Comparison of ENCODE assay signal across 9 cellular contexts in the genomic region with DNA sequence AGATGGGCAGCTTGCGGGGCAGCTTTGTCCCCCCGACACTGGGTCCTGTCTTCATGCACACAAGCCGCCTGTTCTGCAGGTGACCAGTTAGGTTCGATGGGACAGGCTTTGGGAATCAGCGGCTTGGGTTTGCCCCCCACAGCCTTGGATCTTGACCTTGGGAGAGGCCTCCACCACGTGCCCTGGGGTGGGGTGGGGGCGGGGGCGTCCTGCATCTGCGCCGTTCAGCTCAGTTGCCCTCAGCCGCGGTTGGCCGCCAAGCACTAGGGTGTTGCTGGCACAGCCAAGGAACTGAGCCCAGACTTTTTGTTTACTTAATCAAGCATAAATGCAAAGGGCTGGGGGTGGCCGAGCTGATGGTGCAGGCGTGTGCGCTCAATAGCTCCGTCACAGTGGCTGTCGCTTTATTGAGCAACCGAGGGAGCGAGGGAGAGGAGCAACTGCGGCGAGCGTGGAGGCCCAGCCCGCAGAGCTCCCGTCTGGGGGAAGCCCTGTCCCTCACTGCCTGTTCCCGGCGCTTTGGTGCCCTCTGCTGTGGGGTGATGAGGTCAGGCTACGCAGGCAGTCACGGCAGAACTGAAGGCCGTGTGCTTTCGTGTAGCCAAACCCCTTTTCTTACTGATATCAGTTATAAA. TPM values are rescaled to one million over a fixed set of nuclear protein-coding genes. Genes with fewer than 3 reads are reported as not detected.
A peak's percentile ranks its signal among the peaks of the same experiment; 100 is the strongest.
DNase-seq lines count a peak whose midpoint lies in the region; ATAC-seq and TF ChIP-seq lines count a peak whose summit lies in the region.
"Had no signal": no experiment of that assay in that cellular context is flagged by ENCODE, and none has a peak within 500 bp of the region (broad histone marks: within the 10 kb centered on the region; RNA-seq: fewer than 3 reads in every experiment).

No MANE protein-coding gene starts in this region.

- no peak overlapping the region for H3K27ac ChIP-seq in sigmoid colon

- H3K4me1 ChIP-seq in adipocyte (ENCODE audit: control insufficient read depth, insufficient read depth, low read length): peaks cover 5% of the 10 kb centered on the region
- peaks cover 0 to 16% (median 13%) of the 10 kb centered on the region in 4 donors for H3K4me1 ChIP-seq in sigmoid colon

- H3K9ac ChIP-seq in adipocyte (ENCODE audit: low read length): peak overlapping the region; percentile 18

- DNase-seq in NCI-H1417 treated with DMSO at 0.1 percent for 48 hours (lab: John Stamatoyannopoulos, UW) (peak; percentile 1), T-helper 17 cell (peak; percentile 49 to 73 (median 64)), adipocyte (ENCODE audit: low read depth) (peak; percentile 91), left ventricle myocardium superior (peak; percentile 91), sigmoid colon (peak; percentile 89)

- no peak for TF ChIP-seq EP300 in sigmoid colon (IDR thresholded peaks at IDR 0.05)

- TF ChIP-seq POLR2A in sigmoid colon (IDR thresholded peaks at IDR 0.05): no peak

- ATAC-seq in T-helper 17 cell (peak; percentile 89), left ventricle myocardium superior (peak; percentile 98), HG03196 (IDR thresholded peaks at IDR 0.05; ENCODE audit: unreplicated experiment) (no peak), HG02840 (IDR thresholded peaks at IDR 0.05; ENCODE audit: low FRiP score, unreplicated experiment) (no peak)

- peak overlapping the region; percentile 87 for H3K4me3 Mint-ChIP-seq in T-helper 17 cell

- 7 to 11% methylated on average over 31 of the region's 31 CpGs for WGBS in sigmoid colon, 2 donors

- H3K27me3 Mint-ChIP-seq in T-helper 17 cell: peaks cover 18% of the 10 kb centered on the region

- H3K4me3 ChIP-seq in adipocyte (ENCODE audit: low read length) (no peak overlapping the region), sigmoid colon (peak overlapping the region in 1 of 4 donors; percentile 10)

- peaks cover 47% of the 10 kb centered on the region for H3K27me3 ChIP-seq in adipocyte (replicated peaks; ENCODE audit: control insufficient read depth, insufficient read depth, low read length)
- H3K27me3 ChIP-seq in sigmoid colon: peaks cover 0 to 38% (median 10%) of the 10 kb centered on the region in 3 donors

- peak overlapping the region; percentile 9 for H3K27ac Mint-ChIP-seq in T-helper 17 cell

- H3K36me3 ChIP-seq in adipocyte (ENCODE audit: control insufficient read depth, insufficient read depth, low read length, severe bottlenecking) (no peaks in the 10 kb centered on the region), sigmoid colon (no peaks in the 10 kb centered on the region)

- peaks cover 9% of the 10 kb centered on the region for H3K4me1 Mint-ChIP-seq in T-helper 17 cell

- no peaks in the 10 kb centered on the region for H3K36me3 Mint-ChIP-seq in T-helper 17 cell (ENCODE audit: low read depth)

- intact Hi-C loops in left ventricle myocardium superior (cut with micrococcal nuclease): no loop called here
- intact Hi-C loops in sigmoid colon (cut with DNase I): loop anchor here (2.0 to 5.0 kb wide), 3 partner anchors 47 to 219 kb away; no protein-coding TSS in a partner anchor

- peak; percentile 74 for TF ChIP-seq CTCF in GM12872 (IDR thresholded peaks at IDR 0.05; ENCODE audit: insufficient read depth, low read depth, low read length)
- TF ChIP-seq CTCF in sigmoid colon (IDR thresholded peaks at IDR 0.05): peak; percentile 23 to 58 (median 42)

- H3K9me3 ChIP-seq in T-helper 17 cell (ENCODE audit: control insufficient read depth, low read length, poor library complexity, severe bottlenecking) (peaks cover under 1% of the 10 kb centered on the region), adipocyte (ENCODE audit: control insufficient read depth, low read length) (peaks cover 10% of the 10 kb centered on the region), sigmoid colon (no peaks in the 10 kb centered on the region)

RNA-seq across cellular contexts. Expression of gene JPH3, which starts 33.9 kb away (rescaled TPM):
- total RNA-seq in T-helper 17 cell (under 1 TPM in 1 of 2 donors, not detected in 1; 0.08 TPM), left ventricle myocardium superior (0.12 TPM), sigmoid colon (1 to 10 TPM in 2 of 4 donors, under 1 TPM in 2; 0.16 to 1.4 (median 0.81) TPM)
- polyA plus RNA-seq in sigmoid colon: under 1 TPM in 2 of 3 donors, not detected in 1; under 0.01 to 0.90 TPM
- total RNA-seq: skeletal muscle tissue had no signal

Comparison
In these comparisons a context has a peak if more than half of its experiments do, and no peak if none do; other contexts are left out.
1. DNase-seq: peak in every context shown above with its lines; median percentile 91 in adipocyte; 91 in left ventricle myocardium superior; 89 in sigmoid colon; 64 in T-helper 17 cell; 1 in NCI-H1417 treated with DMSO at 0.1 percent for 48 hours.
2. ATAC-seq: peak in T-helper 17 cell (single experiment) and left ventricle myocardium superior (single experiment); none in HG03196 (single experiment) and HG02840 (single experiment).